Comparison of ENCODE assay signal across 12 cellular contexts in the genomic region with DNA sequence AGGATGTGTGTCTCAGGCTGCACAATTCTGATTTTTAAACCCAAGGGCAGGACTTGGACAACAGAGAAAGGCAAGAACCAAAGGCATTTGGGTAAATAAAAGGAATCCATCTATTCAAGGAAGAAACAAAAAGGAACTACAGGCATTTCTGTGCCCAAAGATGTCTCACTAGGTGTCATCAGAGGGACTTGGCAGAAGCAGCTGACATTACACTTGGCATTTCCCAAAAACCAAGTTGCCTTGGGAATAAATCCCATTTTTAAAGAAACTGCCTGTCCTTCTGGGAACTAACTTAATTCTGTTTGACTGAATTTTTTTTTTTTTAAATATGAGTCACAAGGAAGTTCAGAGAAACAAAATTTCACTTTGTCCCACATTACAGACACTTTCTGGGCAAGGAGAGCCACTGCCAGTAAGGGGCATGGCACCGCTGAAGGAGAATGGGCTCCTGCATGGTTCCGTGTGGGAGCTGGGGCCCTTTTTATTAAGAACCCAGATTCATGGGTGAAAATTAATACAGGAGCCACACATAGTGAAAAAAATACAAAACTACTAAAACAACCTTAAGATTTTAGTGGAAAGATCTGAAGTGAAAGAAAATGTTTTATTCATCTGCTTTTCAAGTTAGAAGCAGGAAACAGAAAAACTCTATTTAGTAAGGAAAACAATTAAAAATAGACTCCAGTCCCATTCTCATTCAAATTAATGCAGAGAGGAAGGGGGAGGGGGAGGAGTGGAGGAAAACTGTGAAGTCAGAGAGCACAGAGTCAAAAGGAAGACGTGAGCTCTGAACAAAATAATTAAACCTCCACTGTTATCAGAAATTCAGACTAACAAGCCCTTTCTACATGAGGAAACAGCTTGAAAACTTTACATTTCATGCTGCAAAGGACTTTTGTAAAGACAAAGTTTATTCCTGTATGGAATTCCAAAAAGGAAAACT.
A peak's percentile ranks its signal among the peaks of the same experiment; 100 is the strongest.
DNase-seq lines count a peak whose midpoint lies in the region; ATAC-seq, FAIRE-seq and TF ChIP-seq lines count a peak whose summit lies in the region.
"Had no signal": no experiment of that assay in that cellular context is flagged by ENCODE, and none has a peak within 500 bp of the region (broad histone marks: within the 10 kb centered on the region; RNA-seq: fewer than 3 reads in every experiment).

No MANE protein-coding gene starts in this region.

- FAIRE-seq in urothelium cell line (lab: Jason Lieb, UNC) = no peak

- ATAC-seq in lung (ENCODE audit: insufficient read depth, low FRiP score) (peak; percentile 67), GM19035 (IDR thresholded peaks at IDR 0.05; ENCODE audit: unreplicated experiment) (no peak)
- ATAC-seq: stimulated activated naive B cell treated with anti-CD40 and anti-IgM and Interleukin-4, amounts not matched to agents 10 μg/mL and 1 μg/mL and 100 μg/mL, for 72 hours had no signal

- peaks cover 0 to 1% of the 10 kb centered on the region in 2 donors for H3K9me3 ChIP-seq in lung (ENCODE audit: control insufficient read depth in 2 of 2, insufficient read depth in 1 of 2, low read length in 1 of 2)

- H3K36me3 ChIP-seq in lung (ENCODE audit: control insufficient read depth in 2 of 2, insufficient read depth in 2 of 2, low read length in 2 of 2) = peaks cover 2 to 12% of the 10 kb centered on the region in 2 donors
- H3K36me3 ChIP-seq: brain microvascular endothelial cell had no signal

- TF ChIP-seq CTCF in coronary artery (IDR thresholded peaks at IDR 0.05) (no peak), lung (IDR thresholded peaks at IDR 0.05; ENCODE audit: control extremely low read depth, extremely low read depth) (no peak)

- DNase-seq in HT-29 (ENCODE audit: low spot score) (peak; percentile 11), coronary artery (ENCODE audit: low spot score) (no peak), lung (ENCODE audit: low spot score) (no peak), superior temporal gyrus (ENCODE audit: extremely low spot score) (peak; percentile 74), urothelium cell line (ENCODE audit: low spot score) (no peak)
- no peak for DNase-seq in activated CD4-positive, alpha-beta T cell treated with anti-CD3 and anti-CD28 coated beads for 1 hour
- no peak for DNase-seq in activated CD4-positive, alpha-beta T cell treated with anti-CD3 and anti-CD28 coated beads, Interleukin-2, amount 50 U/mL, for 48 hours
- DNase-seq: activated T-cell treated with anti-CD3 and anti-CD28 coated beads, Interleukin-2, amount 50 U/mL, for 1 hour; brain microvascular endothelial cell; NCI-H446 treated with DMSO at 0.1 percent for 48 hours; stimulated activated naive B cell treated with anti-CD40 and anti-IgM and Interleukin-4, amounts not matched to agents 10 μg/mL and 1 μg/mL and 100 μg/mL, for 72 hours had no signal

- H3K4me3 ChIP-seq in coronary artery (no peak overlapping the region), lung (no peak overlapping the region)

- peaks cover 13 to 26% of the 10 kb centered on the region in 2 donors for H3K4me1 ChIP-seq in lung (ENCODE audit: control insufficient read depth in 2 of 2, insufficient read depth in 2 of 2, low read length in 2 of 2)

- H3K27ac ChIP-seq in coronary artery (peak overlapping the region; percentile 77 to 93), lung (ENCODE audit: low read depth in 1 of 2, low read length in 1 of 2) (peak overlapping the region; percentile 54 to 94)
- H3K27ac ChIP-seq: brain microvascular endothelial cell had no signal

- WGBS in lung, 2 donors = 45 to 49% methylated on average over 3 of the region's 3 CpGs

- no peaks in the 10 kb centered on the region for H3K27me3 ChIP-seq in lung (ENCODE audit: control insufficient read depth, insufficient read depth)

Comparison
In these comparisons a context has a peak if more than half of its experiments do, and no peak if none do; other contexts are left out.
1. DNase-seq: peak in HT-29 (single experiment) and superior temporal gyrus (single experiment); none in coronary artery (single experiment), lung (single experiment), urothelium cell line (single experiment), activated CD4-positive, alpha-beta T cell treated with anti-CD3 and anti-CD28 coated beads for 1 hour (single experiment) and activated CD4-positive, alpha-beta T cell treated with anti-CD3 and anti-CD28 coated beads, Interleukin-2, amount 50 U/mL, for 48 hours (0 of 2).